23 cellular contexts compared by ENCODE assay signal in genomic region chr5:80010754-80011392, GRCh38. TPM values are rescaled to one million over a fixed set of nuclear protein-coding genes. Genes with fewer than 3 reads are reported as not detected.
DNase-seq lines count a peak whose midpoint lies in the region; ATAC-seq and TF ChIP-seq lines count a peak whose summit lies in the region.
"Had no signal": no experiment of that assay in that cellular context is flagged by ENCODE, and none has a peak within 500 bp of the region (broad histone marks: within the 10 kb centered on the region; RNA-seq: fewer than 3 reads in every experiment).

No MANE protein-coding gene starts in this region.

- TF ChIP-seq CTCF in WERI-Rb-1 (IDR thresholded peaks at IDR 0.05; ENCODE audit: low read depth, low read length) = no peak

- H3K27ac Mint-ChIP-seq in activated naive CD4-positive, alpha-beta T cell treated with anti-CD3 and anti-CD28 coated beads, Interleukin-2, amount 50 U/mL, for 72 hours = peak overlapping the region; percentile 34 to 51
- H3K27ac Mint-ChIP-seq in activated naive CD4-positive, alpha-beta T cell treated with anti-CD3 and anti-CD28 coated beads, Interleukin-2, amount 10 ng/mL, durations not matched to agents 7 days and 5 days = no peak overlapping the region
- H3K27ac Mint-ChIP-seq: CD8-positive, alpha-beta T cell; IgD-negative memory B cell had no signal

- no peak overlapping the region for H3K4me3 Mint-ChIP-seq in activated naive CD4-positive, alpha-beta T cell treated with anti-CD3 and anti-CD28 coated beads, Interleukin-2, amount 10 ng/mL, durations not matched to agents 7 days and 5 days
- H3K4me3 Mint-ChIP-seq: CD8-positive, alpha-beta T cell; IgD-negative memory B cell had no signal

- no peak for DNase-seq in activated naive CD4-positive, alpha-beta T cell treated with anti-CD3 and anti-CD28 coated beads, Interleukin-2, amount 50 U/mL, for 72 hours (ENCODE audit: low spot score in 2 of 2)
- DNase-seq in activated naive CD4-positive, alpha-beta T cell treated with anti-CD3 and anti-CD28 coated beads, Interleukin-2, amount 10 ng/mL, durations not matched to agents 7 days and 5 days = no peak
- DNase-seq in NCI-H1694 treated with DMSO at 0.1 percent for 48 hours (lab: John Stamatoyannopoulos, UW) = peak; percentile 76
- DNase-seq in WERI-Rb-1 = peak; percentile 15
- DNase-seq in myocyte (ENCODE audit: low read depth) = peak; percentile 78
- no peak for DNase-seq in NOMO-1 treated with DMSO at 0.1 percent for 48 hours (lab: John Stamatoyannopoulos, UW; ENCODE audit: unreplicated experiment)
- DNase-seq in sciatic nerve (ENCODE audit: low spot score) = no peak
- DNase-seq: Calu3; CD8-positive, alpha-beta T cell; GM23248; MM.1S; NCI-H1092; NCI-H146; NCI-H226; NCI-H526 treated with DMSO at 0.1 percent for 48 hours; NK-92 treated with Interleukin-12 subunit alpha and Interleukin-12 subunit beta, amount 100 ng/mL, for 24 hours; OCI-M1; SHP77 treated with DMSO at 0.1 percent for 48 hours; SK-N-SH had no signal

- H3K4me3 ChIP-seq in WERI-Rb-1 (ENCODE audit: low read depth, low read length) = no peak overlapping the region
- H3K4me3 ChIP-seq: GM23248, HAP-1 had no signal

- H3K9me3 ChIP-seq in WERI-Rb-1 (ENCODE audit: severe bottlenecking) = no peaks in the 10 kb centered on the region
- H3K9me3 ChIP-seq: HAP-1, SK-N-SH had no signal

- no peak overlapping the region for H3K27ac ChIP-seq in WERI-Rb-1
- H3K27ac ChIP-seq: BLaER1 treated with 17β-estradiol and CSF1 and Interleukin-3, amounts not matched to agents 10 nM and 100 nM; GM23248 had no signal

- ATAC-seq in activated naive CD4-positive, alpha-beta T cell treated with anti-CD3 and anti-CD28 coated beads, Interleukin-2, amount 50 U/mL, for 72 hours = no peak
- no peak for ATAC-seq in sciatic nerve
- no peak for ATAC-seq in HG03521 (IDR thresholded peaks at IDR 0.05; ENCODE audit: unreplicated experiment)
- ATAC-seq: CD8-positive, alpha-beta T cell had no signal

- H3K27me3 ChIP-seq in WERI-Rb-1 (ENCODE audit: insufficient read depth, low read depth, severe bottlenecking) = no peaks in the 10 kb centered on the region
- H3K27me3 ChIP-seq: BLaER1 treated with 17β-estradiol and CSF1 and Interleukin-3, amounts not matched to agents 10 nM and 100 nM had no signal

- CTCF ChIA-PET in activated naive CD4-positive, alpha-beta T cell treated with anti-CD3 and anti-CD28 coated beads, Interleukin-2, amount 10 ng/mL, durations not matched to agents 7 days and 5 days (lab: Charles Lee) = interaction anchor here (1.0 kb wide), 1 partner anchor 39 kb away, joined by 3 read pairs; no protein-coding TSS in a partner anchor

- H3K36me3 Mint-ChIP-seq in activated naive CD4-positive, alpha-beta T cell treated with anti-CD3 and anti-CD28 coated beads, Interleukin-2, amount 50 U/mL, for 72 hours = peaks cover 0 to 5% of the 10 kb centered on the region in 2 donors
- H3K36me3 Mint-ChIP-seq in activated naive CD4-positive, alpha-beta T cell treated with anti-CD3 and anti-CD28 coated beads, Interleukin-2, amount 10 ng/mL, durations not matched to agents 7 days and 5 days = no peaks in the 10 kb centered on the region

- H3K4me1 Mint-ChIP-seq in activated naive CD4-positive, alpha-beta T cell treated with anti-CD3 and anti-CD28 coated beads, Interleukin-2, amount 10 ng/mL, durations not matched to agents 7 days and 5 days = no peaks in the 10 kb centered on the region
- H3K4me1 Mint-ChIP-seq: IgD-negative memory B cell had no signal

- intact Hi-C loops in sciatic nerve (cut with DNase I) = no loop called here

- H3K36me3 ChIP-seq in WERI-Rb-1 = no peaks in the 10 kb centered on the region
- H3K36me3 ChIP-seq: BLaER1 treated with 17β-estradiol and CSF1 and Interleukin-3, amounts not matched to agents 10 nM and 100 nM; HAP-1 had no signal

- peaks cover 8% of the 10 kb centered on the region for H3K27me3 Mint-ChIP-seq in activated naive CD4-positive, alpha-beta T cell treated with anti-CD3 and anti-CD28 coated beads, Interleukin-2, amount 10 ng/mL, durations not matched to agents 7 days and 5 days
- H3K27me3 Mint-ChIP-seq: IgD-negative memory B cell had no signal

- H3K9me3 Mint-ChIP-seq in activated naive CD4-positive, alpha-beta T cell treated with anti-CD3 and anti-CD28 coated beads, Interleukin-2, amount 50 U/mL, for 72 hours = no peaks in the 10 kb centered on the region
- H3K9me3 Mint-ChIP-seq in activated naive CD4-positive, alpha-beta T cell treated with anti-CD3 and anti-CD28 coated beads, Interleukin-2, amount 10 ng/mL, durations not matched to agents 7 days and 5 days = no peaks in the 10 kb centered on the region
- H3K9me3 Mint-ChIP-seq: CD8-positive, alpha-beta T cell had no signal

RNA-seq across cellular contexts. Expression of gene MTX3, which starts 19.8 kb away (rescaled TPM):
- 10 to 100 TPM; 10.4 to 23.4 TPM for total RNA-seq in activated naive CD4-positive, alpha-beta T cell treated with anti-CD3 and anti-CD28 coated beads, Interleukin-2, amount 50 U/mL, for 72 hours
- total RNA-seq in myocyte = 32.0 and 40.1 TPM in 2 replicates
- polyA plus RNA-seq in myocyte (2012) = 7.2 TPM
- total RNA-seq in sciatic nerve = 20.7 TPM

RNA-seq across cellular contexts. Expression of gene THBS4, which starts 24.3 kb away (rescaled TPM):
- total RNA-seq in activated naive CD4-positive, alpha-beta T cell treated with anti-CD3 and anti-CD28 coated beads, Interleukin-2, amount 50 U/mL, for 72 hours = 1 to 10 TPM; 2.0 TPM
- 1.4 and 2.0 TPM in 2 replicates for total RNA-seq in myocyte
- polyA plus RNA-seq in myocyte (2012) = 1.5 TPM
- 111 TPM for total RNA-seq in sciatic nerve
- total RNA-seq: CD8-positive, alpha-beta T cell had no signal

Comparison
In these comparisons a context has a peak if more than half of its experiments do, and no peak if none do; other contexts are left out.
1. DNase-seq: peak in NCI-H1694 treated with DMSO at 0.1 percent for 48 hours (single experiment), WERI-Rb-1 (single experiment) and myocyte (single experiment); none in activated naive CD4-positive, alpha-beta T cell treated with anti-CD3 and anti-CD28 coated beads, Interleukin-2, amount 50 U/mL, for 72 hours (0 of 2), activated naive CD4-positive, alpha-beta T cell treated with anti-CD3 and anti-CD28 coated beads, Interleukin-2, amount 10 ng/mL, durations not matched to agents 7 days and 5 days (single experiment), NOMO-1 treated with DMSO at 0.1 percent for 48 hours (single experiment) and sciatic nerve (single experiment).
2. RNA of gene THBS4, which starts 24.3 kb away (total RNA-seq): 111 TPM in sciatic nerve (single experiment); 2.0 TPM in activated naive CD4-positive, alpha-beta T cell treated with anti-CD3 and anti-CD28 coated beads, Interleukin-2, amount 50 U/mL, for 72 hours and 1.4 to 2.0 TPM in myocyte; every median in the first group is over 10 times any median in the second.